ENCODE assay signal across 6 cellular contexts in genomic region chr11:57476223-57476882, GRCh38. TPM values are rescaled to one million over a fixed set of nuclear protein-coding genes. Genes with fewer than 3 reads are reported as not detected.
DNase-seq lines count a peak whose midpoint lies in the region; ATAC-seq lines count a peak whose summit lies in the region.

No MANE protein-coding gene starts in this region.

- H3K27me3 ChIP-seq in mesendoderm (ENCODE audit: insufficient read depth, low read length, poor library complexity) = peaks cover 17% of the 10 kb centered on the region

- no peaks in the 10 kb centered on the region for H3K36me3 Mint-ChIP-seq in activated naive CD4-positive, alpha-beta T cell treated with anti-CD3 and anti-CD28 coated beads, Interleukin-2, amount 50 U/mL, for 72 hours

- H3K79me2 ChIP-seq in mesendoderm (ENCODE audit: control insufficient read depth, insufficient read depth, low read length) = no peaks in the 10 kb centered on the region

- no peak overlapping the region for H4K5ac ChIP-seq in mesendoderm (ENCODE audit: low read length)

- no peak overlapping the region for H2AK5ac ChIP-seq in mesendoderm (ENCODE audit: low read length)

- H3K4me3 ChIP-seq in GM08714 (ENCODE audit: low read length) = peak overlapping the region; percentile 12; the same call in 1 of the 2 replicates
- H3K4me3 ChIP-seq in mesendoderm (ENCODE audit: low read length) = no peak overlapping the region

- no peak overlapping the region for H2BK120ac ChIP-seq in mesendoderm (ENCODE audit: low read depth, low read length)

- peaks cover 6% of the 10 kb centered on the region for H3K4me1 ChIP-seq in mesendoderm (ENCODE audit: control insufficient read depth, low read depth, low read length)

- peak overlapping the region; percentile 76 for H3K56ac ChIP-seq in mesendoderm (ENCODE audit: low read length)

- no peaks in the 10 kb centered on the region for H3K79me1 ChIP-seq in mesendoderm (ENCODE audit: low read length)

- no peak overlapping the region for H3K4ac ChIP-seq in mesendoderm (ENCODE audit: low read depth, low read length)

- peak overlapping the region; percentile 63 for H3K9ac ChIP-seq in mesendoderm (ENCODE audit: low read length)

- H3K27ac Mint-ChIP-seq in activated naive CD4-positive, alpha-beta T cell treated with anti-CD3 and anti-CD28 coated beads, Interleukin-2, amount 50 U/mL, for 72 hours = no peak overlapping the region

- H3K9me3 Mint-ChIP-seq in activated naive CD4-positive, alpha-beta T cell treated with anti-CD3 and anti-CD28 coated beads, Interleukin-2, amount 50 U/mL, for 72 hours = no peaks in the 10 kb centered on the region

- H4K8ac ChIP-seq in mesendoderm (ENCODE audit: low read depth, low read length) = no peak overlapping the region

- H2BK5ac ChIP-seq in mesendoderm (ENCODE audit: low read length) = no peak overlapping the region

- no peak overlapping the region for H3K18ac ChIP-seq in mesendoderm (ENCODE audit: low read length)

- H3K27ac ChIP-seq in mesendoderm (ENCODE audit: low read depth, low read length) = no peak overlapping the region

- H3K23ac ChIP-seq in mesendoderm (ENCODE audit: low read length) = no peak overlapping the region

- no peaks in the 10 kb centered on the region for H3K36me3 ChIP-seq in mesendoderm (ENCODE audit: control insufficient read depth, insufficient read depth, low read length)

- ATAC-seq in HG02981 (IDR thresholded peaks at IDR 0.05; ENCODE audit: unreplicated experiment) = peak; percentile 26
- peak; percentile 31 to 54 for ATAC-seq in activated naive CD4-positive, alpha-beta T cell treated with anti-CD3 and anti-CD28 coated beads, Interleukin-2, amount 50 U/mL, for 72 hours

- no peak overlapping the region for H2BK15ac ChIP-seq in mesendoderm (replicated peaks; ENCODE audit: low read depth)

- no peak for DNase-seq in activated naive CD4-positive, alpha-beta T cell treated with anti-CD3 and anti-CD28 coated beads, Interleukin-2, amount 50 U/mL, for 72 hours (ENCODE audit: low spot score in 2 of 2)
- DNase-seq in mesendoderm = no peak
- DNase-seq in DMS79 (lab: John Stamatoyannopoulos, UW) = no peak
- no peak for DNase-seq in Kasumi-1 (lab: John Stamatoyannopoulos, UW)

- WGBS in mesendoderm (ENCODE audit: extremely low coverage, insufficient coverage, low lambda C conversion rate) = no CpG with 5 or more reads among the region's 82 CpGs

- peak overlapping the region; percentile 56 for H3K4me2 ChIP-seq in mesendoderm (ENCODE audit: low read length)

RNA-seq across cellular contexts. Expression of gene RTN4RL2, which starts 16.0 kb away (rescaled TPM):
- 1 to 10 TPM in 1 of 2 donors, not detected in 1; 1.4 TPM for total RNA-seq in activated naive CD4-positive, alpha-beta T cell treated with anti-CD3 and anti-CD28 coated beads, Interleukin-2, amount 50 U/mL, for 72 hours
- polyA plus RNA-seq in mesendoderm (2013, experiment 1 of 2) = 4.2 TPM
- 4.5 TPM for polyA plus RNA-seq in mesendoderm (2013, experiment 2 of 2)

RNA-seq across cellular contexts. Expression of gene SLC43A1, which starts 39.1 kb away (rescaled TPM):
- total RNA-seq in activated naive CD4-positive, alpha-beta T cell treated with anti-CD3 and anti-CD28 coated beads, Interleukin-2, amount 50 U/mL, for 72 hours = 10 to 100 TPM; 11.4 to 26.0 TPM
- 11.1 TPM for polyA plus RNA-seq in mesendoderm (2013, experiment 1 of 2)
- polyA plus RNA-seq in mesendoderm (2013, experiment 2 of 2) = 10.7 TPM

RNA-seq across cellular contexts. Expression of gene SLC43A3, which starts 49.4 kb away (rescaled TPM):
- total RNA-seq in activated naive CD4-positive, alpha-beta T cell treated with anti-CD3 and anti-CD28 coated beads, Interleukin-2, amount 50 U/mL, for 72 hours = 100 to 1,000 TPM in 1 of 2 donors, 10 to 100 TPM in 1; 68.9 to 247 TPM
- 28.3 TPM for polyA plus RNA-seq in mesendoderm (2013, experiment 1 of 2)
- polyA plus RNA-seq in mesendoderm (2013, experiment 2 of 2) = 29.2 TPM

RNA-seq across cellular contexts. Expression of gene TIMM10, which starts 54.2 kb away (rescaled TPM):
- total RNA-seq in activated naive CD4-positive, alpha-beta T cell treated with anti-CD3 and anti-CD28 coated beads, Interleukin-2, amount 50 U/mL, for 72 hours = 10 to 100 TPM; 86.8 to 90.1 TPM
- 168 TPM for polyA plus RNA-seq in mesendoderm (2013, experiment 1 of 2)
- polyA plus RNA-seq in mesendoderm (2013, experiment 2 of 2) = 163 TPM
